10 cellular contexts compared by ENCODE assay signal in the genomic region with DNA sequence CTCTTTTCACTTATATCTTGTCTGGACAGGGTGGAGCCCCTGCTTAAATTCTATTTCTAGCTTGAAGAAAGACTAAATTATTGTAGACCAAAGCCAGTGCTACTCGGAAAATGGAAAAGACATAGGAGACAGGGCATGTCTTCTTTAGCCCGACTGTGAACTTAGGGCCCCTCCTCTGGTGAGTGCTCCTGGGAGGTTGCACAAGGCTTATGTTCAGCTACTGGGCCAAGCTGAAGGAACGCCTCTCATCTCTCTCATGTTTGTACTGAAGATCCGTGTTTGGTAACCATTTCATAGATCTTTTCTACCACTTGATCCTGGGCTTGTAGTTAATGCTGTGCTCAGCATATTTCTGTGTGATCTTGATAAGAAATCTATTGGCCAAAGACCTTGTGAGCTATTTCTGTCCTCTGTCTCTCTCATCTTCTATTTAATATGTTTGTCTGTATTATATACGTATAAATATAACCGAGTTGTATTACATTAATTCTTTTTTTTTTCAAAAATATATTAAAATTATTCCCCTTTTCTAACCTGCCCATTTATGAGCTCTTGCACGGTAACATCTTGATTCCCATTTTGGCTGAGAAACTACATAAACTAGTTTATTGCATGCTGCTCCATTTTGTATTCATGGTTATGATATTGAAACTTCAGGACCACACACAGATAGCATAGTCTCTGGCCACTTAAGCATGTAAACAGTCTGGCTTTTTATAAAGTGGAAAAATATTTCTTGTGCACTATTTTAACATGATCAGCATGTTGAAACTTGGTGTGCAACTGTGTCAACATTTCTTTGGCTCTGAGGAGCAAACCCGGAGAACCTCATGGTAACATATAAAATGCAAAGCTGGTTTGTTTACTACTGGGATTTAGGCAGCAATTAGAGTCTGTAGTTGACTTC.
DNase-seq lines count a peak whose midpoint lies in the region; ATAC-seq and TF ChIP-seq lines count a peak whose summit lies in the region.
"Had no signal": no experiment of that assay in that cellular context is flagged by ENCODE, and none has a peak within 500 bp of the region (broad histone marks: within the 10 kb centered on the region; RNA-seq: fewer than 3 reads in every experiment).

No MANE protein-coding gene starts in this region.

- intact Hi-C loops in mucosa of descending colon (cut with DNase I, micrococcal nuclease) (no loop called here), vagina (cut with DNase I) (no loop called here)

- H3K4me1 ChIP-seq in mucosa of descending colon (ENCODE audit: low read depth), result peaks cover 22% of the 10 kb centered on the region
- peaks cover 90% of the 10 kb centered on the region for H3K4me1 ChIP-seq in vagina

- no peaks in the 10 kb centered on the region for H3K27me3 ChIP-seq in vagina

- ATAC-seq in mucosa of descending colon (peak; percentile 36), HG03095 (IDR thresholded peaks at IDR 0.05; ENCODE audit: unreplicated experiment) (no peak)

- H3K27ac ChIP-seq in epithelial cell of prostate (peak overlapping the region; percentile 60), vagina (peak overlapping the region; percentile 88)

- TF ChIP-seq CTCF in mucosa of descending colon (IDR thresholded peaks at IDR 0.05), result no peak
- TF ChIP-seq CTCF in vagina (IDR thresholded peaks at IDR 0.05), result no peak
- no peak for TF ChIP-seq CTCF in type B pancreatic cell (conservative IDR thresholded peaks at IDR 0.05)

- H3K9me3 Mint-ChIP-seq in type B pancreatic cell, result no peaks in the 10 kb centered on the region

- H3K4me3 ChIP-seq in mucosa of descending colon (no peak overlapping the region), vagina (no peak overlapping the region)

- H3K9me3 ChIP-seq in mucosa of descending colon (no peaks in the 10 kb centered on the region), vagina (no peaks in the 10 kb centered on the region)

- no peaks in the 10 kb centered on the region for H3K36me3 Mint-ChIP-seq in type B pancreatic cell

- H3K36me3 ChIP-seq in mucosa of descending colon (ENCODE audit: low read depth) (no peaks in the 10 kb centered on the region), vagina (no peaks in the 10 kb centered on the region)

- H3K4me1 Mint-ChIP-seq in type B pancreatic cell (ENCODE audit: unreplicated experiment), result peaks cover 38% of the 10 kb centered on the region

- no peak overlapping the region for H3K4me3 Mint-ChIP-seq in type B pancreatic cell

- DNase-seq in SKM-1 treated with dmso at 0.1 percent for 144 hours (lab: John Stamatoyannopoulos, UW; ENCODE audit: unreplicated experiment) (peak; percentile 45), SKM-1 (lab: John Stamatoyannopoulos, UW; ENCODE audit: unreplicated experiment) (no peak), epithelial cell of prostate (ENCODE audit: low read depth, low spot score) (no peak), mucosa of descending colon (no peak), vagina (ENCODE audit: extremely low spot score in 2 of 2) (no peak), NCI-H2029 treated with DMSO at 0.1 percent for 48 hours (lab: John Stamatoyannopoulos, UW) (no peak), type B pancreatic cell (ENCODE audit: extremely low spot score, unreplicated experiment) (no peak)
- DNase-seq: cortex of kidney, kidney had no signal

- TF ChIP-seq POLR2A in vagina (IDR thresholded peaks at IDR 0.05), result no peak

- no peaks in the 10 kb centered on the region for H3K27me3 Mint-ChIP-seq in type B pancreatic cell

- H3K27ac Mint-ChIP-seq in type B pancreatic cell, result no peak overlapping the region
